In the genomic region with DNA sequence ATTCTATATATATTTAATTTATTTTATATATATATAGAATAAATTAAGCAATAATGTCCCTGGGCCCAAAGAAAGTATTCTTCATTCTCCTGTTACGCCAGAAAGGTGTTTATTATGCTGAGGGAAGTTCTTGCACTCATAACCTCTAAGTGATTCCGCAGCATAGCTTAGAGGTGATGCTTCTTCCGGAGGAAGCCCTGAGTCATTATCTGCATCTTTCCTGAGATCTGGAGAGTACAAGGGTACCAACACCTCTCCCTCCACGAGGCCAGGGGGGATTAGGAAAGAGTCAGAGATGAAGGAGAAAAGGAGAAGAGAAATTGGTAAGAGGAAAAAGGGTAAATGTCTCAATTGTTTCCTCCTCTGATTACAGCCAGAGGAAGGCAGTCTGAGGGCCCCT, we compare ENCODE assay signal across 11 cellular contexts. TPM values are rescaled to one million over a fixed set of nuclear protein-coding genes. Genes with fewer than 3 reads are reported as not detected.
DNase-seq lines count a peak whose midpoint lies in the region; ATAC-seq and TF ChIP-seq lines count a peak whose summit lies in the region.
"Had no signal": no experiment of that assay in that cellular context is flagged by ENCODE, and none has a peak within 500 bp of the region (broad histone marks: within the 10 kb centered on the region; RNA-seq: fewer than 3 reads in every experiment).

No MANE protein-coding gene starts in this region.

- peak overlapping the region; percentile 72 for H3K27ac Mint-ChIP-seq in HFFc6

- no peaks in the 10 kb centered on the region; the same call in 1 of the 2 replicates for H3K27me3 Mint-ChIP-seq in HFFc6 (ENCODE audit: insufficient read depth)

- H3K4me3 ChIP-seq in cardiac fibroblast (replicated peaks in 1 of 2; ENCODE audit: low read depth in 2 of 2, low read length in 2 of 2) = no peak overlapping the region
- H3K4me3 ChIP-seq in skeletal muscle cell (ENCODE audit: low read depth, low read length) = no peak overlapping the region
- no peak overlapping the region for H3K4me3 ChIP-seq in heart right ventricle
- H3K4me3 ChIP-seq: heart left ventricle, left ventricle myocardium inferior, MG63 had no signal

- ATAC-seq in GM18511 (IDR thresholded peaks at IDR 0.05; ENCODE audit: unreplicated experiment) = no peak
- ATAC-seq in heart right ventricle = no peak
- ATAC-seq: heart left ventricle had no signal

- H3K4me3 Mint-ChIP-seq in HFFc6 = peak overlapping the region; percentile 22

- no peaks in the 10 kb centered on the region for H3K9me3 ChIP-seq in heart right ventricle
- H3K9me3 ChIP-seq: heart left ventricle, left ventricle myocardium inferior, MG63 had no signal

- H3K36me3 Mint-ChIP-seq in HFFc6 (ENCODE audit: low read depth) = peaks cover 3% of the 10 kb centered on the region; the same call in 1 of the 2 replicates

- no peaks in the 10 kb centered on the region for H3K36me3 ChIP-seq in heart right ventricle
- H3K36me3 ChIP-seq: heart left ventricle, left ventricle myocardium inferior, MG63, WERI-Rb-1 had no signal

- no peaks in the 10 kb centered on the region for H3K27me3 ChIP-seq in heart right ventricle
- H3K27me3 ChIP-seq: heart left ventricle, MG63 had no signal

- peaks cover 4 to 41% (median 18%) of the 10 kb centered on the region in 9 donors for H3K4me1 ChIP-seq in heart right ventricle

- 65 to 75% methylated on average over 4 of the region's 4 CpGs for WGBS in heart right ventricle, 2 donors

- H3K4me1 Mint-ChIP-seq in HFFc6 (ENCODE audit: low read depth) = peaks cover 45% of the 10 kb centered on the region

- DNase-seq in HFFc6 = peak; percentile 62
- peak; percentile 80 for DNase-seq in RKO (ENCODE audit: low spot score)
- peak; percentile 58 to 84 for DNase-seq in cardiac fibroblast (ENCODE audit: low read depth in 2 of 2)
- peak; percentile 58 for DNase-seq in skeletal muscle cell (ENCODE audit: low read depth)
- no peak for DNase-seq in globus pallidus (ENCODE audit: low spot score)
- DNase-seq in heart right ventricle = no peak
- DNase-seq: heart left ventricle, left ventricle myocardium inferior, MG63, WERI-Rb-1 had no signal

- intact Hi-C loops in heart right ventricle (cut with DNase I) = no loop called here

- no peaks in the 10 kb centered on the region for H3K9me3 Mint-ChIP-seq in HFFc6

- peak overlapping the region in 1 of 10 donors; percentile 33 for H3K27ac ChIP-seq in heart right ventricle
- H3K27ac ChIP-seq: heart left ventricle, left ventricle myocardium inferior, WERI-Rb-1 had no signal

- TF ChIP-seq CTCF in HFFc6 (IDR thresholded peaks at IDR 0.05) = no peak
- TF ChIP-seq CTCF in cardiac fibroblast (IDR thresholded peaks at IDR 0.05; ENCODE audit: low read depth, low read length) = no peak
- TF ChIP-seq CTCF in heart right ventricle (IDR thresholded peaks at IDR 0.05) = no peak

RNA-seq across cellular contexts. Expression of gene RTN4, which starts 43.1 kb away (rescaled TPM):
- total RNA-seq in HFFc6 (2021; fragmentation: NEBNext Ultra II Directional; extraction: Animal tissue kit (Norgen Biotek cat#: 25700)) = 1,000 to 10,000 TPM in 1 of 6 experiments, 100 to 1,000 TPM in 5; 820 to 1,001 (median 831) TPM
- total RNA-seq in heart right ventricle = 100 to 1,000 TPM in 5 of 10 donors, 10 to 100 TPM in 5; 40.6 to 163 (median 95.3) TPM
- 100 to 1,000 TPM in 1 of 2 donors, 10 to 100 TPM in 1; 82.8 to 126 TPM for polyA plus RNA-seq in heart right ventricle

Comparison
In these comparisons a context has a peak if more than half of its experiments do, and no peak if none do; other contexts are left out.
1. DNase-seq: peak in HFFc6 (single experiment), RKO (single experiment), cardiac fibroblast (2 of 2) and skeletal muscle cell (single experiment); none in globus pallidus (single experiment) and heart right ventricle (0 of 2).
2. RNA of gene RTN4, which starts 43.1 kb away (total RNA-seq): 820 to 1,001 TPM in HFFc6; 40.6 to 163 TPM in heart right ventricle; every median in the first group is over 4 times any median in the second.